16 cellular contexts compared by ENCODE assay signal in genomic region chrX:41026326-41027136, GRCh38. TPM values are rescaled to one million over a fixed set of nuclear protein-coding genes. Genes with fewer than 3 reads are reported as not detected.
DNase-seq lines count a peak whose midpoint lies in the region; ATAC-seq and TF ChIP-seq lines count a peak whose summit lies in the region.
"Had no signal": no experiment of that assay in that cellular context is flagged by ENCODE, and none has a peak within 500 bp of the region (broad histone marks: within the 10 kb centered on the region; RNA-seq: fewer than 3 reads in every experiment).

No MANE protein-coding gene starts in this region.

- peak overlapping the region; percentile 18 for H3K4me2 ChIP-seq in neuronal stem cell (ENCODE audit: insufficient read depth, low read length, poor library complexity, severe bottlenecking)

- 0 out of 2 replicates have a peak, but pooled peaks cover 3% of the 10 kb centered on the region for H3K9me3 Mint-ChIP-seq in WTC11
- H3K9me3 Mint-ChIP-seq: activated T-helper 1 cell treated with anti-CD3 and anti-CD28 coated beads, Interleukin-12 subunit alpha, Interleukin-12 subunit beta, Interleukin-2, Interleukin-4 antibody, amounts not matched to agents 30 ng/mL and 10 ng/mL and 1 ng/mL, durations not matched to agents 14 hours and 24 hours and 36 hours; stimulated activated effector memory CD8-positive, alpha-beta T cell treated with anti-CD3 and anti-CD28 coated beads, Interleukin-12 subunit alpha, Interleukin-12 subunit beta, amount 100 ng/mL, for 72 hours; T-helper 1 cell treated with Interleukin-12 subunit alpha and Interleukin-12 subunit beta and Interleukin-4 antibody, amounts not matched to agents 30 μg/mL and 1 μg/mL, for 36 hours had no signal

- CTCF ChIA-PET in WTC11 (lab: Charles Lee) = interaction anchor here (0.9 to 1.3 kb wide), 6 partner anchors 10 to 154 kb away, joined by 3 to 7 read pairs (median 3); partner anchors contain the start of gene USP9X

- no peak overlapping the region for H4K91ac ChIP-seq in neuronal stem cell (ENCODE audit: low read depth, low read length, poor library complexity)

- no peak for TF ChIP-seq CTCF in WTC11 (IDR thresholded peaks at IDR 0.05)

- DNase-seq in HAP-1 (ENCODE audit: low spot score in 2 of 2) (peak; percentile 71 to 98), WTC11 (ENCODE audit: low spot score) (no peak), neuronal stem cell (ENCODE audit: low spot score) (no peak), 8988T (no peak), Ammon's horn (ENCODE audit: low spot score) (no peak), HT-29 (ENCODE audit: low spot score) (no peak)
- DNase-seq: activated CD8-positive, alpha-beta T cell treated with anti-CD3 and anti-CD28 coated beads, Interleukin-2, amount 10 ng/mL, durations not matched to agents 7 days and 5 days; BE2C; cerebellar nuclear complex; spleen; thyroid gland had no signal

- H3K23ac ChIP-seq in neuronal stem cell (ENCODE audit: low read depth, low read length, poor library complexity) = no peak overlapping the region

- no peak overlapping the region for H2BK120ac ChIP-seq in neuronal stem cell (ENCODE audit: low read depth, low read length)

- H3K4me3 ChIP-seq in HAP-1 (peak overlapping the region; percentile 7; the same call in 1 of the 2 replicates), iPS-18a (ENCODE audit: low read length) (peak overlapping the region; percentile 45), neuronal stem cell (ENCODE audit: low read length in 2 of 2) (peak overlapping the region in 1 of 2 donors; percentile 44)
- H3K4me3 ChIP-seq: spleen, thyroid gland had no signal

- H2AFZ ChIP-seq in neuronal stem cell (ENCODE audit: low read length) = peak overlapping the region; percentile 74

- H3K27me3 ChIP-seq in HAP-1 (ENCODE audit: low read depth) = no peaks in the 10 kb centered on the region
- no peaks in the 10 kb centered on the region for H3K27me3 ChIP-seq in iPS-18a (ENCODE audit: control insufficient read depth, insufficient read depth, low read length)
- no peaks in the 10 kb centered on the region for H3K27me3 ChIP-seq in neuronal stem cell (ENCODE audit: control insufficient read depth in 3 of 3, insufficient read depth in 3 of 3, low read depth in 1 of 3, low read length in 3 of 3)
- H3K27me3 ChIP-seq: BE2C, thyroid gland had no signal

- H3K36me3 ChIP-seq in HAP-1 (replicated peaks) = no peaks in the 10 kb centered on the region
- no peaks in the 10 kb centered on the region for H3K36me3 ChIP-seq in iPS-18a (ENCODE audit: control insufficient read depth, low read depth, low read length)
- H3K36me3 ChIP-seq in neuronal stem cell (replicated peaks in 1 of 2; ENCODE audit: control insufficient read depth in 2 of 2, insufficient read depth in 2 of 2, low read length in 2 of 2) = no peaks in the 10 kb centered on the region
- H3K36me3 ChIP-seq: BE2C, spleen, thyroid gland had no signal

- no peaks in the 10 kb centered on the region for H3K27me3 Mint-ChIP-seq in WTC11 (ENCODE audit: low read depth)

- peak overlapping the region; percentile 91 for H3K27ac ChIP-seq in iPS-18a (ENCODE audit: low read length)
- H3K27ac ChIP-seq in neuronal stem cell (replicated peaks; ENCODE audit: low read length) = peak overlapping the region; percentile 87
- H3K27ac ChIP-seq: spleen, thyroid gland had no signal

- peaks cover 44% of the 10 kb centered on the region for H3K4me1 Mint-ChIP-seq in WTC11
- H3K4me1 Mint-ChIP-seq: stimulated activated effector memory CD8-positive, alpha-beta T cell treated with anti-CD3 and anti-CD28 coated beads, Interleukin-12 subunit alpha, Interleukin-12 subunit beta, amount 100 ng/mL, for 72 hours had no signal

- no peak overlapping the region for H3K4ac ChIP-seq in neuronal stem cell (ENCODE audit: low read length)

- H3K9me3 ChIP-seq in HAP-1 = no peaks in the 10 kb centered on the region; the same call in 1 of the 2 replicates
- H3K9me3 ChIP-seq in iPS-18a (ENCODE audit: control insufficient read depth, low read depth, low read length) = no peaks in the 10 kb centered on the region
- no peaks in the 10 kb centered on the region for H3K9me3 ChIP-seq in neuronal stem cell (replicated peaks in 1 of 2; ENCODE audit: control insufficient read depth in 2 of 2, insufficient read depth in 1 of 2, low read depth in 1 of 2, low read length in 2 of 2)
- H3K9me3 ChIP-seq: BE2C, thyroid gland had no signal

- no peak overlapping the region for H2BK15ac ChIP-seq in neuronal stem cell (ENCODE audit: low read length)

- H3K18ac ChIP-seq in neuronal stem cell (ENCODE audit: low read length) = no peak overlapping the region

- in situ Hi-C loops in HAP-1 (cut with MboI; ENCODE audit: low sequenced_read_pairs) = loop anchor here (10.0 kb wide), 1 partner anchor 58 kb away; the partner anchor contains the start of gene USP9X

- H3K4me3 Mint-ChIP-seq in WTC11 = peak overlapping the region; percentile 53
- H3K4me3 Mint-ChIP-seq: activated CD8-positive, alpha-beta T cell treated with anti-CD3 and anti-CD28 coated beads, Interleukin-2, amount 10 ng/mL, durations not matched to agents 7 days and 5 days; activated T-helper 1 cell treated with anti-CD3 and anti-CD28 coated beads, Interleukin-12 subunit alpha, Interleukin-12 subunit beta, Interleukin-2, Interleukin-4 antibody, amounts not matched to agents 30 ng/mL and 10 ng/mL and 1 ng/mL, durations not matched to agents 14 hours and 24 hours and 36 hours; stimulated activated effector memory CD8-positive, alpha-beta T cell treated with anti-CD3 and anti-CD28 coated beads, Interleukin-12 subunit alpha, Interleukin-12 subunit beta, amount 100 ng/mL, for 72 hours; T-helper 1 cell treated with Interleukin-12 subunit alpha and Interleukin-12 subunit beta and Interleukin-4 antibody, amounts not matched to agents 30 μg/mL and 1 μg/mL, for 36 hours had no signal

- no peak overlapping the region for H4K8ac ChIP-seq in neuronal stem cell (ENCODE audit: low read depth, low read length)

- peak overlapping the region; percentile 99 for H3K27ac Mint-ChIP-seq in WTC11
- H3K27ac Mint-ChIP-seq: activated CD8-positive, alpha-beta T cell treated with anti-CD3 and anti-CD28 coated beads, Interleukin-2, amount 10 ng/mL, durations not matched to agents 7 days and 5 days; activated T-helper 1 cell treated with anti-CD3 and anti-CD28 coated beads, Interleukin-12 subunit alpha, Interleukin-12 subunit beta, Interleukin-2, Interleukin-4 antibody, amounts not matched to agents 30 ng/mL and 10 ng/mL and 1 ng/mL, durations not matched to agents 14 hours and 24 hours and 36 hours; stimulated activated effector memory CD8-positive, alpha-beta T cell treated with anti-CD3 and anti-CD28 coated beads, Interleukin-12 subunit alpha, Interleukin-12 subunit beta, amount 100 ng/mL, for 72 hours; T-helper 1 cell treated with Interleukin-12 subunit alpha and Interleukin-12 subunit beta and Interleukin-4 antibody, amounts not matched to agents 30 μg/mL and 1 μg/mL, for 36 hours had no signal

- ATAC-seq in WTC11 = peak; percentile 62
- no peak for ATAC-seq in HG03520 (IDR thresholded peaks at IDR 0.05; ENCODE audit: unreplicated experiment)
- ATAC-seq: activated CD8-positive, alpha-beta T cell treated with anti-CD3 and anti-CD28 coated beads, Interleukin-2, amount 10 ng/mL, durations not matched to agents 7 days and 5 days; stimulated activated effector memory CD8-positive, alpha-beta T cell treated with anti-CD3 and anti-CD28 coated beads, Interleukin-12 subunit alpha, Interleukin-12 subunit beta, amount 100 ng/mL, for 72 hours had no signal

- no peak overlapping the region for H2BK5ac ChIP-seq in neuronal stem cell (ENCODE audit: low read length)

- H3K79me1 ChIP-seq in neuronal stem cell (ENCODE audit: low read depth, low read length) = no peaks in the 10 kb centered on the region

- POLR2A ChIA-PET in WTC11 (lab: Charles Lee) = interaction anchor here (3.1 kb wide), 1 partner anchor 59 kb away, joined by 20 read pairs; the partner anchor contains the start of gene USP9X

- H3K14ac ChIP-seq in neuronal stem cell (ENCODE audit: low read length) = no peak overlapping the region

- no CpG with 5 or more reads among the region's 10 CpGs for WGBS in neuronal stem cell (ENCODE audit: extremely low coverage in 2 of 2, insufficient read length in 2 of 2, insufficient replicate concordance in 1 of 2), 2 donors

- peaks cover 5% of the 10 kb centered on the region; the same call in 1 of the 2 replicates for H3K36me3 Mint-ChIP-seq in WTC11
- H3K36me3 Mint-ChIP-seq: stimulated activated effector memory CD8-positive, alpha-beta T cell treated with anti-CD3 and anti-CD28 coated beads, Interleukin-12 subunit alpha, Interleukin-12 subunit beta, amount 100 ng/mL, for 72 hours had no signal

- H2AK5ac ChIP-seq in neuronal stem cell (ENCODE audit: low read depth, low read length) = no peak overlapping the region

- no peak overlapping the region for H2BK12ac ChIP-seq in neuronal stem cell (ENCODE audit: low read length)

- H3K9ac ChIP-seq in iPS-18a (ENCODE audit: low read length) (peak overlapping the region; percentile 66), neuronal stem cell (ENCODE audit: low read depth, low read length, poor library complexity) (no peak overlapping the region)

- peaks cover 23% of the 10 kb centered on the region for H3K4me1 ChIP-seq in HAP-1
- H3K4me1 ChIP-seq in iPS-18a (ENCODE audit: control insufficient read depth, low read depth, low read length) = peaks cover 30% of the 10 kb centered on the region
- peaks cover 2 to 6% of the 10 kb centered on the region in 2 donors for H3K4me1 ChIP-seq in neuronal stem cell (ENCODE audit: control insufficient read depth in 2 of 2, insufficient read depth in 1 of 2, low read depth in 1 of 2, low read length in 2 of 2)
- H3K4me1 ChIP-seq: BE2C, spleen, thyroid gland had no signal

TF ChIP-seq in WTC11, 78 proteins besides CTCF, POLR2A, EP300 and RAD21:
- TF ChIP-seq SP1 (CRISPR knock-in tag; conservative IDR thresholded peaks at IDR 0.05) (0 out of 2 replicates have a peak, but pooled peaks have one; percentile 4), SMAD3 (CRISPR knock-in tag; IDR thresholded peaks at IDR 0.05; ENCODE audit: borderline replicate concordance) (no peak)

RNA-seq across cellular contexts. Expression of gene USP9X, which starts 58.7 kb away (rescaled TPM):
- total RNA-seq in WTC11 (2021) = 163 to 177 TPM (median 175 TPM) in 3 replicates
- 22.2 TPM for polyA plus RNA-seq in neuronal stem cell (2013, experiment 1 of 2)
- polyA plus RNA-seq in neuronal stem cell (2013, experiment 2 of 2) = 22.2 TPM
- 23.3 and 27.4 TPM in 2 replicates for total RNA-seq in HT-29 (2014; rRNA removed; shearing (Covaris generic))

Comparison
In these comparisons a context has a peak if more than half of its experiments do, and no peak if none do; other contexts are left out.
1. DNase-seq: peak in HAP-1 (2 of 2); none in WTC11 (single experiment), neuronal stem cell (single experiment), 8988T (single experiment), Ammon's horn (single experiment) and HT-29 (single experiment).